Comparison of ENCODE assay signal across 1 cellular context in genomic region chr2:33929467-33929866, GRCh38.
TF ChIP-seq lines count a peak whose summit lies in the region.

No MANE protein-coding gene starts in this region.

TF ChIP-seq in GM12878, 131 proteins besides CTCF, POLR2A, EP300 and RAD21 (continued from another document):
- no peak for TF ChIP-seq ZBTB40 (IDR thresholded peaks at IDR 0.05; ENCODE audit: borderline replicate concordance)
- TF ChIP-seq BCL11A (IDR thresholded peaks at IDR 0.05; ENCODE audit: low read depth, low read length), result no peak
- TF ChIP-seq FOS (IDR thresholded peaks at IDR 0.05; ENCODE audit: borderline replicate concordance, extremely low read depth, insufficient read length), result no peak
- TF ChIP-seq SPI1 (IDR thresholded peaks at IDR 0.05; ENCODE audit: borderline replicate concordance, insufficient read depth, low read depth, low read length), result no peak
- no peak for TF ChIP-seq CEBPB (IDR thresholded peaks at IDR 0.05; ENCODE audit: borderline replicate concordance in 1 of 2, low read depth in 2 of 2, low read length in 2 of 2)
- no peak for TF ChIP-seq NBN (IDR thresholded peaks at IDR 0.05)
- TF ChIP-seq PAX8 (IDR thresholded peaks at IDR 0.05), result no peak
- TF ChIP-seq NKRF (conservative IDR thresholded peaks at IDR 0.05), result no peak
- TF ChIP-seq POLR2AphosphoS2 (IDR thresholded peaks at IDR 0.05; ENCODE audit: low read depth, low read length), result no peak
- no peak for TF ChIP-seq SKIL (IDR thresholded peaks at IDR 0.05; ENCODE audit: low read depth, poor library complexity, severe bottlenecking)
- no peak for TF ChIP-seq YY1 (IDR thresholded peaks at IDR 0.05; ENCODE audit: low read depth, low read length)
- no peak for TF ChIP-seq GABPA (IDR thresholded peaks at IDR 0.05; ENCODE audit: low read depth)
- TF ChIP-seq KAT2A (conservative IDR thresholded peaks at IDR 0.05; ENCODE audit: control insufficient read depth, low read depth, low read length), result no peak
- no peak for TF ChIP-seq NRF1 (conservative IDR thresholded peaks at IDR 0.05; ENCODE audit: low read depth, low read length)
- no peak for TF ChIP-seq CEBPZ (IDR thresholded peaks at IDR 0.05; ENCODE audit: low read depth, low read length)
- peak; percentile 65 for TF ChIP-seq RUNX3 (IDR thresholded peaks at IDR 0.05; ENCODE audit: low read length)
- TF ChIP-seq EED (IDR thresholded peaks at IDR 0.05; ENCODE audit: low read depth), result no peak
- TF ChIP-seq ZNF274 (IDR thresholded peaks at IDR 0.05; ENCODE audit: insufficient read depth, insufficient read length), result no peak
- TF ChIP-seq RAD51 (IDR thresholded peaks at IDR 0.05), result no peak
- no peak for TF ChIP-seq IKZF2 (IDR thresholded peaks at IDR 0.05)
- TF ChIP-seq MEF2B (IDR thresholded peaks at IDR 0.05; ENCODE audit: partially characterized antibody, poor library complexity, severe bottlenecking), result no peak
